Comparison of ENCODE assay signal across 8 cellular contexts in the genomic region with DNA sequence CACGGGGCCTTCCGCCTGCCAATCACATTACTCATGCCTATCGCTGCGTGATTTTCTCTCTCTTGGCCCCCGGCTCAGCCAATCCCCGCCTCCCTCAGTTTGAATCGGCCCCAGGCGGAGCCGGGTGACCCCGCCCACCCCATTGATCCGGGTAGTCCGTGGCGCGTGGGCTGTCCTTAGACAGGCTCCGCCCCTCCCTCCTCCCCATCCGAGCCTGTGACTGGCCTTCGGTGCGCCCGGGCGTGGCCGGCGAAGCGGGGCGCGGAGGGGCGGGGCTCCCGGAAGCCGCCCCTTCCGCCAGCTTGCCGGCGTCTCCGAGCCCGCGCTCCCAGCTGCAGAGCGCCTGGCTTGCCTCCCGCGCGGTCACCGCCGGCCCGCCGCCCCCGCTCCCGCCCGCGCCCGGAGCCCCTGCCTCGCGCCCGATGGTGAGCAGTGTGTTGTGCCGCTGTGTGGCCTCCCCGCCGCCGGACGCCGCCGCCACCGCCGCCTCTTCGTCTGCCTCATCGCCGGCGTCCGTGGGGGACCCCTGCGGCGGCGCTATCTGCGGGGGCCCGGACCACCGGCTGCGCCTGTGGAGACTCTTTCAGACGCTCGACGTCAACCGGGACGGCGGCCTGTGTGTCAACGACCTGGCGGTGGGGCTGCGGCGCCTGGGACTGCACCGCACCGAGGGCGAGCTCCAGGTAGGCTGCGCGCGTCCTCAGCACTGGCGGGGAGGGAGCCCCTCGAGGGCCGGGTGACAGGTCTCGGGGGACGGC. TPM values are rescaled to one million over a fixed set of nuclear protein-coding genes. Genes with fewer than 3 reads are reported as not detected.
DNase-seq lines count a peak whose midpoint lies in the region; ATAC-seq, FAIRE-seq and TF ChIP-seq lines count a peak whose summit lies in the region.

Gene SLC25A25, plus strand, starts transcription at position 335 of the 758 bp plus-strand sequence. Its CDS starts 88 bp downstream, at position 423.

- ATAC-seq in GM19043 (IDR thresholded peaks at IDR 0.05; ENCODE audit: low read depth, unreplicated experiment) (peak; percentile 66), HG03378 (IDR thresholded peaks at IDR 0.05; ENCODE audit: unreplicated experiment) (peak; percentile 53)

- peaks cover 22 to 27% of the 10 kb centered on the region in 2 donors for H3K4me1 ChIP-seq in kidney (ENCODE audit: control insufficient read depth in 1 of 2, insufficient read depth in 1 of 2, low read depth in 1 of 2, low read length in 2 of 2)

- peak within 1 kb of the TSS; percentile 92 to 98 for H3K4me3 ChIP-seq in kidney (ENCODE audit: low read length in 2 of 2)

- peak; percentile 99 for DNase-seq in AG09319 (ENCODE audit: extremely low read depth, low read depth)
- peak; percentile 99 for DNase-seq in NCI-H460 (ENCODE audit: extremely low read depth, low read depth)
- DNase-seq in activated CD4-positive, CD25-positive, alpha-beta regulatory T cell treated with anti-CD3 and anti-CD28 coated beads, Interleukin-2, amount 50 U/mL, for 72 hours, result peak; percentile 100
- peak; percentile 95 to 98 for DNase-seq in cerebellar nuclear complex (lab: John Stamatoyannopoulos, UW)
- peak; percentile 100 for DNase-seq in kidney
- peak; percentile 100 for DNase-seq in stimulated activated CD4-positive, alpha-beta T cell treated with anti-CD3 and anti-CD28 coated beads, Interleukin-15, amount 100 ng/mL, for 24 hours

- TF ChIP-seq CTCF in AG09319 (IDR thresholded peaks at IDR 0.05; ENCODE audit: low read depth, low read length), result no peak
- no peak for TF ChIP-seq CTCF in kidney (IDR thresholded peaks at IDR 0.05; ENCODE audit: borderline replicate concordance, extremely low read depth, insufficient read depth)

- H3K9ac ChIP-seq in kidney (ENCODE audit: low read length in 2 of 2), result peak within 1 kb of the TSS; percentile 52 to 95

- no peaks in the 10 kb centered on the region for H3K9me3 ChIP-seq in kidney (ENCODE audit: control insufficient read depth in 1 of 2, low read length in 2 of 2)

- intact Hi-C loops in kidney (cut with DNase I), result no loop called here

- peaks cover 0 to 4% of the 10 kb centered on the region in 2 donors for H3K36me3 ChIP-seq in kidney (ENCODE audit: control insufficient read depth in 1 of 2, insufficient read depth in 2 of 2, low read length in 2 of 2)

- peak; percentile 33 for FAIRE-seq in kidney (lab: Jason Lieb, UNC)

- peak within 1 kb of the TSS; percentile 99 for H3K27ac ChIP-seq in kidney (ENCODE audit: low read depth in 2 of 2, low read length in 2 of 2)

RNA-seq across cellular contexts. Expression of gene SLC25A25, which starts in this region (rescaled TPM):
- total RNA-seq in NCI-H460 (2014; rRNA removed; shearing (Covaris generic)), result 15.2 and 15.5 TPM in 2 replicates
- polyA plus RNA-seq in NCI-H460 (2014; cell fraction: nucleus; rRNA removed), result 25.8 and 36.9 TPM in 2 replicates
- total RNA-seq in kidney, result 24.9 TPM
- polyA plus RNA-seq in kidney (ENCODE audit: insufficient read depth, low read depth, low replicate concordance), result 20.4 TPM

Comparison
In these comparisons a context has a peak if more than half of its experiments do, and no peak if none do; other contexts are left out.
1. Peak in every context shown above with its lines: DNase-seq, ATAC-seq, H3K4me3 ChIP-seq and H3K27ac ChIP-seq.